ENCODE assay signal across 25 cellular contexts in the genomic region with DNA sequence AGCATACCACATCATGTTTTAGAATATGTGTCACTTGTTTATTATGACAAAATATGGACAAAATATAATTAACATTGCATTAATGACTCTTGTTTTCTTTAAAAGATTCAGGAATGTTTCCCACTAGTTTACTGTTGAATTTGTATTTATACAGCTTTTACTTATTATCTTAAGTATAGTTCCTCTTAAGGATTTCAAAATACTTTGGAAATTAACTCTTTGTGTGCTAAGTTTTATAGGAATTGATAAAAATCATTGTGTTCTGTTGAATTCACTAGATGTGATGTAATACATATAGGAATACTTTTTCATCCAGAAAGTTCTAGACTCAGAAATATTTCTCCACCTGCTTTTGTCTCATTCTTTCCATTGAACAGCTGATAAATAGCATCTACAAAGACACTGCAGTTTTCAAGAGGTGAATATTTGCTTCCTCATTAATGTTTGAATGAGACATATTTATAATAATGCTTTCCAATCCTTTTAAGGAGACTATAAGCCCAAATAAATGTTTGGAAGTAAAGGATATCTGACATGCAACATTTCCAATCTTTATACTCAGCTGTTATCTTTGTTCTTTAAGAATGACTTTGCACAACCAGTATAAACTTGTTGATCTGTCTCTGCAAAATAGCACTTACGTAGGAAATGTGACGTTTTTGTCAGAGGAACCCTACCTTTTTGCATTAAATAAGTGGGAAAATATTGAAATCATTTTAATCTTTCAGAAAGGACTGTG. TPM values are rescaled to one million over a fixed set of nuclear protein-coding genes. Genes with fewer than 3 reads are reported as not detected.
DNase-seq lines count a peak whose midpoint lies in the region; ATAC-seq, FAIRE-seq and TF ChIP-seq lines count a peak whose summit lies in the region.
"Had no signal": no experiment of that assay in that cellular context is flagged by ENCODE, and none has a peak within 500 bp of the region (broad histone marks: within the 10 kb centered on the region; RNA-seq: fewer than 3 reads in every experiment).

No MANE protein-coding gene starts in this region.

- peak overlapping the region; percentile 90; the same call in 1 of the 2 replicates for H2AFZ ChIP-seq in OCI-LY1 (ENCODE audit: low read length)
- peak overlapping the region; percentile 93 for H2AFZ ChIP-seq in K562 (ENCODE audit: low read depth, low read length)
- H2AFZ ChIP-seq: PC-9 had no signal

- no peak for TF ChIP-seq CTCF in OCI-LY1 (IDR thresholded peaks at IDR 0.05; ENCODE audit: low read length)
- TF ChIP-seq CTCF in K562 (IDR thresholded peaks at IDR 0.05 in 2 of 3, conservative IDR thresholded peaks at IDR 0.05 in 1 of 3; ENCODE audit: insufficient read depth in 2 of 3, low read depth in 1 of 3, low read length in 3 of 3) = no peak
- no peak for TF ChIP-seq CTCF in WTC11 (IDR thresholded peaks at IDR 0.05)

- in situ Hi-C loops in K562 (cut with MboI) = no loop called here

- H3K27me3 Mint-ChIP-seq in activated naive CD4-positive, alpha-beta T cell treated with anti-CD3 and anti-CD28 coated beads, Interleukin-2, amount 50 U/mL, for 24 hours = no peaks in the 10 kb centered on the region
- H3K27me3 Mint-ChIP-seq in WTC11 (ENCODE audit: low read depth) = no peaks in the 10 kb centered on the region

- no peak overlapping the region for H3K4me2 ChIP-seq in OCI-LY1 (ENCODE audit: low read length)
- H3K4me2 ChIP-seq in K562 (ENCODE audit: insufficient read depth, low read length) = peak overlapping the region; percentile 50
- H3K4me2 ChIP-seq: PC-9 had no signal

- BruUV-seq in K562 (replicated peaks; lab: Mats Ljungman, UMichigan) = no TSS peak

- peak; percentile 40 for FAIRE-seq in K562 (lab: Jason Lieb, UNC)
- FAIRE-seq: A204.1 had no signal

- POLR2A ChIA-PET in K562 (lab: Yijun Ruan, JAX) = interaction anchor here (0.8 to 1.5 kb wide), 3 partner anchors 8 to 16 kb away, joined by 3 read pairs; no protein-coding TSS in a partner anchor
- POLR2A ChIA-PET in WTC11 (lab: Charles Lee) = no interaction called here

- H3K4me1 ChIP-seq in OCI-LY1 (ENCODE audit: insufficient read depth, low read length, severe bottlenecking) = peaks cover 3% of the 10 kb centered on the region
- H3K4me1 ChIP-seq in K562 (replicated peaks in 1 of 2; ENCODE audit: control insufficient read depth in 2 of 2, insufficient read depth in 2 of 2, low read length in 2 of 2) = peaks cover 0 to 25% of the 10 kb centered on the region in 2 experiments; a peak in 3 of 5 replicates
- H3K4me1 ChIP-seq: Caco-2 had no signal

- H3K4me3 Mint-ChIP-seq in activated naive CD4-positive, alpha-beta T cell treated with anti-CD3 and anti-CD28 coated beads, Interleukin-2, amount 50 U/mL, for 24 hours = no peak overlapping the region
- no peak overlapping the region for H3K4me3 Mint-ChIP-seq in WTC11

- H3K9ac ChIP-seq in OCI-LY1 (ENCODE audit: low read length) = no peak overlapping the region
- H3K9ac ChIP-seq in K562 (ENCODE audit: insufficient read depth in 1 of 2, low read depth in 2 of 2, low read length in 2 of 2) = peak overlapping the region in 1 of 2 experiments; percentile 87; a peak in 2 of 4 replicates

- TF ChIP-seq RAD21 in K562 (CRISPR knock-in tag; conservative IDR thresholded peaks at IDR 0.05 in 1 of 2, IDR thresholded peaks at IDR 0.05 in 1 of 2) = no peak

- H4K20me1 ChIP-seq in OCI-LY1 (ENCODE audit: insufficient read depth, low read length) (no peaks in the 10 kb centered on the region), K562 (replicated peaks; ENCODE audit: control insufficient read depth, insufficient read depth, low read length) (no peaks in the 10 kb centered on the region)

- H3K9me3 Mint-ChIP-seq in activated naive CD4-positive, alpha-beta T cell treated with anti-CD3 and anti-CD28 coated beads, Interleukin-2, amount 50 U/mL, for 24 hours = no peaks in the 10 kb centered on the region
- peaks cover 9% of the 10 kb centered on the region for H3K9me3 Mint-ChIP-seq in WTC11

- peak overlapping the region; percentile 24 for H3K27ac Mint-ChIP-seq in activated naive CD4-positive, alpha-beta T cell treated with anti-CD3 and anti-CD28 coated beads, Interleukin-2, amount 50 U/mL, for 24 hours
- H3K27ac Mint-ChIP-seq in WTC11 = no peak overlapping the region

- no peaks in the 10 kb centered on the region for H3K9me2 ChIP-seq in OCI-LY1 (ENCODE audit: low read depth, low read length)

- TF ChIP-seq POLR2A in K562 (conservative IDR thresholded peaks at IDR 0.05) = no peak

- TF ChIP-seq EP300 in K562 (IDR thresholded peaks at IDR 0.05; ENCODE audit: low read length) = peak; percentile 70; the same call in 1 of the 2 replicates

- peaks cover 2% of the 10 kb centered on the region for H3K36me3 Mint-ChIP-seq in activated naive CD4-positive, alpha-beta T cell treated with anti-CD3 and anti-CD28 coated beads, Interleukin-2, amount 50 U/mL, for 24 hours
- H3K36me3 Mint-ChIP-seq in WTC11 = peaks cover 5% of the 10 kb centered on the region

- H3K4me3 ChIP-seq in OCI-LY1 (ENCODE audit: low read depth, low read length, poor library complexity, severe bottlenecking) (no peak overlapping the region), K562 (no peak overlapping the region)
- H3K4me3 ChIP-seq: PC-9 had no signal

- no peak for DNase-seq in activated naive CD4-positive, alpha-beta T cell treated with anti-CD3 and anti-CD28 coated beads, Interleukin-2, amount 50 U/mL, for 16 hours
- peak in 1 of 4 experiments; percentile 52 for DNase-seq in K562 (ENCODE audit: extremely low read depth in 1 of 4, low spot score in 3 of 4)
- DNase-seq in WTC11 (ENCODE audit: low spot score) = no peak
- DNase-seq in UCSD-AML1 (lab: John Stamatoyannopoulos, UW; ENCODE audit: unreplicated experiment) = no peak
- no peak for DNase-seq in NCI-H774 (lab: John Stamatoyannopoulos, UW)
- DNase-seq: Caco-2, DMS 273 treated with DMSO at 0.1 percent for 48 hours, DMS79 treated with DMSO at 0.1 percent for 48 hours, GOT3, HCEC 1CT, KG1, MV-4-11, NCI-H1105 treated with DMSO at 0.1 percent for 48 hours, NCI-H2029 treated with DMSO at 0.1 percent for 48 hours, NCI-H345, NCI-H526, PC-9, RPMI8226, SHP77, SW 1271 had no signal

- H3K27me3 ChIP-seq in OCI-LY1 (ENCODE audit: insufficient read depth, low read length) (no peaks in the 10 kb centered on the region), K562 (ENCODE audit: control insufficient read depth in 2 of 2, insufficient read depth in 2 of 2, low read length in 2 of 2) (no peaks in the 10 kb centered on the region)

- peaks cover 40% of the 10 kb centered on the region for H3K4me1 Mint-ChIP-seq in activated naive CD4-positive, alpha-beta T cell treated with anti-CD3 and anti-CD28 coated beads, Interleukin-2, amount 50 U/mL, for 24 hours
- H3K4me1 Mint-ChIP-seq in WTC11 = no peaks in the 10 kb centered on the region

- intact Hi-C loops in K562 (cut with micrococcal nuclease) = loop anchor here (5.0 kb wide), 4 partner anchors 57 to 168 kb away; no protein-coding TSS in a partner anchor

- CTCF ChIA-PET in K562 (lab: Yijun Ruan, JAX; ENCODE audit: low intra/inter-chr PET ratio) = no interaction called here
- CTCF ChIA-PET in WTC11 (lab: Charles Lee) = no interaction called here

- WGBS in K562 (ENCODE audit: insufficient coverage, low coverage, missing lambda C conversion rate) = 0% methylated on average over 2 of the region's 2 CpGs

- ATAC-seq in K562 = peak; percentile 27
- no peak for ATAC-seq in WTC11

- H3K79me2 ChIP-seq in OCI-LY1 (ENCODE audit: insufficient read depth, low read length) = no peaks in the 10 kb centered on the region
- H3K79me2 ChIP-seq in K562 (ENCODE audit: control insufficient read depth, insufficient read depth, low read length) = peaks cover 18% of the 10 kb centered on the region

- no peaks in the 10 kb centered on the region for H3K9me1 ChIP-seq in K562 (ENCODE audit: control insufficient read depth, insufficient read depth, low read length)

- no peaks in the 10 kb centered on the region for H3F3A ChIP-seq in OCI-LY1 (ENCODE audit: insufficient read depth, low read length)

- H3K36me3 ChIP-seq in OCI-LY1 (ENCODE audit: insufficient read depth, low read length) (no peaks in the 10 kb centered on the region), K562 (ENCODE audit: control insufficient read depth, insufficient read depth, low read length) (no peaks in the 10 kb centered on the region)

- H3K27ac ChIP-seq in OCI-LY1 (ENCODE audit: low read depth, low read length, poor library complexity, severe bottlenecking) (peak overlapping the region; percentile 39), K562 (ENCODE audit: extremely low read depth, low read depth, low read length) (peak overlapping the region; percentile 91)
- H3K27ac ChIP-seq: C4-2B, PC-9 had no signal

- H3K9me3 ChIP-seq in OCI-LY1 (ENCODE audit: low read length) (no peaks in the 10 kb centered on the region), K562 (replicated peaks; ENCODE audit: control insufficient read depth, insufficient read depth, low read depth, low read length) (no peaks in the 10 kb centered on the region)
- H3K9me3 ChIP-seq: Caco-2 had no signal

TF ChIP-seq in K562, 482 proteins besides CTCF, POLR2A, EP300 and RAD21 (continues in another document):
- TF ChIP-seq CEBPG (CRISPR knock-in tag; IDR thresholded peaks at IDR 0.05) = no peak
- peak in 1 of 2 experiments; percentile 60; a peak in 2 of 4 replicates for TF ChIP-seq CEBPG (tag; conservative IDR thresholded peaks at IDR 0.05 in 1 of 2, IDR thresholded peaks at IDR 0.05 in 1 of 2)

RNA-seq across cellular contexts. Expression of a gene that starts 38.4 kb away (rescaled TPM):
- total RNA-seq in K562 (2011; cell fraction: chromatin; rRNA removed; ENCODE audit: low replicate concordance) = 35.2 and 136 TPM in 2 replicates
- 20.5 and 30.3 TPM in 2 replicates for total RNA-seq in K562 (2011; cell fraction: nucleolus; rRNA removed)
- total RNA-seq in K562 (2011; cell fraction: nucleoplasm; rRNA removed) = 46.3 and 72.5 TPM in 2 replicates
- total RNA-seq in K562 (2014; rRNA removed) (96.8 and 106 TPM in 2 replicates), K562 (2014; rRNA removed; fragmentation: Illumina TruSeq; extraction: Trizol) (201 and 218 TPM in 2 replicates), K562 (2015; rRNA removed; fragmentation: Illumina TruSeq; extraction: Trizol) (143 and 159 TPM in 2 replicates), K562 (2021) (101 and 118 TPM in 2 replicates), WTC11 (2021) (1.0 to 1.3 TPM (median 1.2 TPM) in 3 replicates)
- polyA plus RNA-seq in K562 (2011; rRNA removed) (135 and 151 TPM in 2 replicates), K562 (2014; fragmentation: Illumina TruSeq; extraction: Trizol) (172 and 209 TPM in 2 replicates), K562 (2014; fragmentation: Nextera tagmentation; extraction: Ambion mirVana) (100 to 1,000 TPM; 184 to 223 TPM), K562 (2014; rRNA removed) (129 and 135 TPM in 2 replicates)
- 22.7 and 52.5 TPM in 2 replicates for polyA plus RNA-seq in K562 (2011; cell fraction: cytosol; rRNA removed)
- 48.6 and 89.9 TPM in 2 replicates for polyA plus RNA-seq in K562 (2011; cell fraction: nucleus; rRNA removed)
- polyA plus RNA-seq in K562 (2012) = 101 and 117 TPM in 2 replicates
- 95.4 and 142 TPM in 2 replicates for polyA minus RNA-seq in K562 (2011; rRNA and poly(A)+ RNA removed)
- 33.6 and 37.9 TPM in 2 replicates for polyA minus RNA-seq in K562 (2011; cell fraction: cytosol; rRNA and poly(A)+ RNA removed)
- 39.7 and 92.0 TPM in 2 replicates for polyA minus RNA-seq in K562 (2011; cell fraction: nucleus; rRNA and poly(A)+ RNA removed)
- total RNA-seq: Caco-2, HT1080 had no signal
